Comparison of ENCODE assay signal across 24 cellular contexts in genomic region chr20:63028461-63028921, GRCh38. TPM values are rescaled to one million over a fixed set of nuclear protein-coding genes. Genes with fewer than 3 reads are reported as not detected.
DNase-seq lines count a peak whose midpoint lies in the region; ATAC-seq, FAIRE-seq and TF ChIP-seq lines count a peak whose summit lies in the region.
"Had no signal": no experiment of that assay in that cellular context is flagged by ENCODE, and none has a peak within 500 bp of the region (broad histone marks: within the 10 kb centered on the region; RNA-seq: fewer than 3 reads in every experiment).

No MANE protein-coding gene starts in this region.

- no peak overlapping the region for H3K14ac ChIP-seq in H1 (ENCODE audit: insufficient read length)

- intact Hi-C loops in CD8-positive, alpha-beta T cell (cut with DNase I, micrococcal nuclease) = no loop called here
- intact Hi-C loops in body of pancreas (cut with DNase I) = no loop called here

- peaks cover 4% of the 10 kb centered on the region for H3K27me3 ChIP-seq in CD8-positive, alpha-beta T cell (ENCODE audit: insufficient read depth, low read length)
- peaks cover 0 to 17% (median 8%) of the 10 kb centered on the region in 4 experiments; a peak in 5 of 7 replicates for H3K27me3 ChIP-seq in H1 (replicated peaks in 1 of 4; ENCODE audit: control insufficient read depth in 3 of 4, extremely low read depth in 1 of 4, insufficient read depth in 3 of 4, low read length in 3 of 4)
- peaks cover 0 to 97% of the 10 kb centered on the region in 2 donors for H3K27me3 ChIP-seq in tibial nerve
- peaks cover 0 to 18% of the 10 kb centered on the region in 2 donors for H3K27me3 ChIP-seq in body of pancreas

- no peak overlapping the region for H3K27ac ChIP-seq in CD8-positive, alpha-beta T cell (ENCODE audit: low read depth, low read length)
- no peak overlapping the region for H3K27ac ChIP-seq in H1 (ENCODE audit: low read depth, low read length)
- no peak overlapping the region for H3K27ac ChIP-seq in tibial nerve
- no peak overlapping the region for H3K27ac ChIP-seq in body of pancreas
- H3K27ac ChIP-seq: cardiac muscle cell, esophagus muscularis mucosa, left lung, RWPE1, sigmoid colon had no signal

- no peak overlapping the region for H2BK20ac ChIP-seq in H1 (ENCODE audit: low read length)

- H3K23ac ChIP-seq in H1 (ENCODE audit: insufficient read length) = no peak overlapping the region

- H2BK5ac ChIP-seq in H1 (ENCODE audit: low read depth, low read length) = peak overlapping the region; percentile 20; the same call in 1 of the 2 replicates

- no peak overlapping the region for H4K5ac ChIP-seq in H1 (ENCODE audit: insufficient read length, low read depth, low read length)

- H3K4me3 Mint-ChIP-seq in CD8-positive, alpha-beta T cell = peak overlapping the region; percentile 67
- peak overlapping the region; percentile 28 for H3K4me3 Mint-ChIP-seq in nephron progenitor cell
- H3K4me3 Mint-ChIP-seq: activated CD8-positive, alpha-beta memory T cell treated with anti-CD3 and anti-CD28 coated beads, Interleukin-2, amount 10 ng/mL, durations not matched to agents 7 days and 5 days had no signal

- TF ChIP-seq RAD21 in H1 (IDR thresholded peaks at IDR 0.05 in 1 of 2, conservative IDR thresholded peaks at IDR 0.05 in 1 of 2; ENCODE audit: low read depth in 2 of 2, low read length in 2 of 2) = no peak

- H2AK5ac ChIP-seq in H1 (ENCODE audit: low read depth, low read length) = no peak overlapping the region

- no peaks in the 10 kb centered on the region; the same call in 1 of the 2 replicates for H3K23me2 ChIP-seq in H1 (ENCODE audit: low read depth, low read length)

- no peaks in the 10 kb centered on the region for H3K79me1 ChIP-seq in H1 (ENCODE audit: low read depth, low read length)

- no peak overlapping the region for H4K8ac ChIP-seq in H1 (ENCODE audit: extremely low read depth, insufficient read depth, low read length)

- no peak overlapping the region for H3K4me3 ChIP-seq in CD8-positive, alpha-beta T cell (ENCODE audit: low read depth, low read length)
- H3K4me3 ChIP-seq in H1 (ENCODE audit: extremely low read depth in 1 of 4, insufficient read depth in 2 of 4, low read depth in 3 of 4, low read length in 4 of 4) (peak overlapping the region; percentile 23 to 57 (median 34); a peak in 7 of 8 replicates), tibial nerve (no peak overlapping the region), body of pancreas (no peak overlapping the region)
- H3K4me3 ChIP-seq: cardiac muscle cell, esophagus muscularis mucosa, left lung, sigmoid colon had no signal

- H3K79me2 ChIP-seq in H1 (ENCODE audit: control insufficient read depth in 1 of 2, insufficient read depth in 2 of 2, low read length in 2 of 2) = no peaks in the 10 kb centered on the region

- H3K4ac ChIP-seq in H1 (replicated peaks; ENCODE audit: insufficient read length, low read depth, low read length) = peak overlapping the region; percentile 65

- CTCF ChIA-PET in CD8-positive, alpha-beta T cell (lab: Charles Lee) = interaction anchor here (0.7 to 1.0 kb wide), 3 partner anchors 16 to 129 kb away, joined by 3 read pairs; no protein-coding TSS in a partner anchor
- CTCF ChIA-PET in H1 (lab: Charles Lee; ENCODE audit: partially characterized antibody) = interaction anchor here (0.6 to 1.3 kb wide), 4 partner anchors 20 to 121 kb away, joined by 3 to 5 read pairs (median 4); no protein-coding TSS in a partner anchor

- H2AFZ ChIP-seq in H1 (ENCODE audit: low read length) = no peak overlapping the region

- no peaks in the 10 kb centered on the region for H3K9me3 ChIP-seq in CD8-positive, alpha-beta T cell (ENCODE audit: low read length)
- no peaks in the 10 kb centered on the region for H3K9me3 ChIP-seq in H1 (ENCODE audit: insufficient read depth in 2 of 2, low read depth in 1 of 2, low read length in 1 of 2)
- H3K9me3 ChIP-seq in tibial nerve = no peaks in the 10 kb centered on the region
- no peaks in the 10 kb centered on the region for H3K9me3 ChIP-seq in body of pancreas
- H3K9me3 ChIP-seq: esophagus muscularis mucosa, left lung, sigmoid colon had no signal

- H2BK12ac ChIP-seq in H1 (ENCODE audit: low read depth, low read length) = no peak overlapping the region; the same call in 1 of the 2 replicates

- no peak overlapping the region for H3K9ac ChIP-seq in H1 (replicated peaks in 1 of 4; ENCODE audit: extremely low read depth in 1 of 4, low read depth in 3 of 4, low read length in 3 of 4)

- peak overlapping the region; percentile 55 for H4K91ac ChIP-seq in H1 (replicated peaks; ENCODE audit: insufficient read length, low read length)

- H3K36me3 ChIP-seq in CD8-positive, alpha-beta T cell (ENCODE audit: insufficient read depth, low read length) = no peaks in the 10 kb centered on the region
- H3K36me3 ChIP-seq in H1 (ENCODE audit: control insufficient read depth in 2 of 4, insufficient read depth in 4 of 4, low read length in 3 of 4) (no peaks in the 10 kb centered on the region), tibial nerve (no peaks in the 10 kb centered on the region), body of pancreas (replicated peaks in 1 of 2; ENCODE audit: insufficient read depth in 1 of 2, low read depth in 2 of 2) (no peaks in the 10 kb centered on the region)
- H3K36me3 ChIP-seq: cardiac muscle cell, esophagus muscularis mucosa, left lung, sigmoid colon had no signal

- H4K20me1 ChIP-seq in H1 (replicated peaks in 1 of 2; ENCODE audit: control insufficient read depth in 1 of 2, insufficient read depth in 2 of 2, low read length in 2 of 2) = no peaks in the 10 kb centered on the region

- TF ChIP-seq POLR2A in H1 (IDR thresholded peaks at IDR 0.05; ENCODE audit: control extremely low read depth in 1 of 2, low read depth in 2 of 2, low read length in 2 of 2) (no peak), tibial nerve (IDR thresholded peaks at IDR 0.05) (no peak), body of pancreas (IDR thresholded peaks at IDR 0.05) (no peak)

- H2BK15ac ChIP-seq in H1 (ENCODE audit: low read length) = no peak overlapping the region

- H3K9me3 Mint-ChIP-seq in CD8-positive, alpha-beta T cell = no peaks in the 10 kb centered on the region
- H3K9me3 Mint-ChIP-seq in nephron progenitor cell = no peaks in the 10 kb centered on the region
- H3K9me3 Mint-ChIP-seq: activated T-helper 2 cell treated with anti-CD3 and anti-CD28 coated beads, Interferon-gamma antibody, Interleukin-2, Interleukin-4, amounts not matched to agents 10 μg/mL and 5 μg/mL and 100 μg/mL, durations not matched to agents 14 hours and 24 hours and 36 hours had no signal

- H3K4me2 ChIP-seq in H1 (ENCODE audit: insufficient read depth in 1 of 2, low read depth in 2 of 2, low read length in 2 of 2) = peak overlapping the region; percentile 66 to 83

- TF ChIP-seq EP300 in H1 (IDR thresholded peaks at IDR 0.05; ENCODE audit: borderline replicate concordance in 1 of 2, low read depth in 2 of 2, low read length in 2 of 2) (no peak), tibial nerve (IDR thresholded peaks at IDR 0.05) (no peak)

- H3K4me1 ChIP-seq in CD8-positive, alpha-beta T cell (ENCODE audit: insufficient read depth, low read length) = peaks cover 29% of the 10 kb centered on the region
- H3K4me1 ChIP-seq in H1 (replicated peaks in 1 of 4; ENCODE audit: control insufficient read depth in 3 of 4, insufficient read depth in 4 of 4, low read length in 3 of 4) = peaks cover 7 to 36% (median 23%) of the 10 kb centered on the region in 4 experiments
- peaks cover 0 to 9% (median 0%) of the 10 kb centered on the region in 4 donors for H3K4me1 ChIP-seq in tibial nerve
- H3K4me1 ChIP-seq in body of pancreas = peaks cover 7% of the 10 kb centered on the region
- H3K4me1 ChIP-seq: left lung had no signal

- DNase-seq in CD8-positive, alpha-beta T cell = peak in 1 of 7 experiments; percentile 17
- no peak for DNase-seq in GM18507 (ENCODE audit: extremely low spot score, insufficient read length, low read depth)
- peak in 1 of 2 experiments; percentile 56 for DNase-seq in H1 (ENCODE audit: low read depth in 1 of 2, low spot score in 2 of 2)
- DNase-seq in nephron progenitor cell = no peak
- DNase-seq in tibial nerve (ENCODE audit: low spot score in 2 of 2) = no peak
- no peak for DNase-seq in body of pancreas
- no peak for DNase-seq in NCI-H2107 (lab: John Stamatoyannopoulos, UW)
- DNase-seq: activated CD4-positive, alpha-beta T cell treated with anti-CD3 and anti-CD28 coated beads for 1 hour; activated CD8-positive, alpha-beta memory T cell treated with anti-CD3 and anti-CD28 coated beads, Interleukin-2, amount 10 ng/mL, durations not matched to agents 7 days and 5 days; GDM1; NCI-H1930; NK-92 treated with Interleukin-12 subunit alpha and Interleukin-12 subunit beta, amount 100 ng/mL, for 24 hours; sigmoid colon; stimulated activated naive CD4-positive, alpha-beta T cell treated with Interleukin-2 at 50 U/mL for 16 hours had no signal

- TF ChIP-seq CTCF in CD8-positive, alpha-beta T cell (IDR thresholded peaks at IDR 0.05) = no peak
- no peak for TF ChIP-seq CTCF in H1 (IDR thresholded peaks at IDR 0.05; ENCODE audit: control extremely low read depth in 1 of 3, insufficient read depth in 1 of 3, low read depth in 1 of 3, low read length in 3 of 3)
- TF ChIP-seq CTCF in nephron progenitor cell (IDR thresholded peaks at IDR 0.05) = no peak
- no peak for TF ChIP-seq CTCF in tibial nerve (IDR thresholded peaks at IDR 0.05)
- no peak for TF ChIP-seq CTCF in body of pancreas (IDR thresholded peaks at IDR 0.05)

- H3K56ac ChIP-seq in H1 (replicated peaks; ENCODE audit: insufficient read length, low read depth, low read length) = no peak overlapping the region

- 45% methylated on average over 22 of the region's 22 CpGs; no CpG with 5 or more reads in 1 of the 2 experiments for WGBS in H1 (ENCODE audit: extremely low coverage in 1 of 2, insufficient coverage in 1 of 2, insufficient read length in 1 of 2, insufficient replicate concordance in 2 of 2, low coverage in 1 of 2, low lambda C conversion rate in 2 of 2, missing lambda C conversion rate in 1 of 2), 2 experiments
- 11 to 12% methylated on average over 14 to 19 of the region's 22 CpGs for WGBS in tibial nerve, 2 donors
- WGBS in body of pancreas, 2 donors = 10 to 18% methylated on average over 9 to 21 of the region's 22 CpGs

- H2BK120ac ChIP-seq in H1 (replicated peaks; ENCODE audit: low read depth, low read length) = no peak overlapping the region

- peaks cover 10% of the 10 kb centered on the region for H3K27me3 Mint-ChIP-seq in CD8-positive, alpha-beta T cell (ENCODE audit: low read depth)
- peaks cover 90% of the 10 kb centered on the region for H3K27me3 Mint-ChIP-seq in nephron progenitor cell (ENCODE audit: low read depth, poor library complexity)

- peak overlapping the region; percentile 75 for H3K18ac ChIP-seq in H1 (ENCODE audit: extremely low read depth, low read length)

- peak overlapping the region; percentile 79 for H3K27ac Mint-ChIP-seq in CD8-positive, alpha-beta T cell
- H3K27ac Mint-ChIP-seq in nephron progenitor cell = no peak overlapping the region
- H3K27ac Mint-ChIP-seq: activated CD8-positive, alpha-beta memory T cell treated with anti-CD3 and anti-CD28 coated beads, Interleukin-2, amount 10 ng/mL, durations not matched to agents 7 days and 5 days; activated T-helper 2 cell treated with anti-CD3 and anti-CD28 coated beads, Interferon-gamma antibody, Interleukin-2, Interleukin-4, amounts not matched to agents 10 μg/mL and 5 μg/mL and 100 μg/mL, durations not matched to agents 14 hours and 24 hours and 36 hours had no signal

- H3K4me1 Mint-ChIP-seq in CD8-positive, alpha-beta T cell (ENCODE audit: low read depth) = peaks cover 33% of the 10 kb centered on the region
- peaks cover 71% of the 10 kb centered on the region for H3K4me1 Mint-ChIP-seq in nephron progenitor cell

- FAIRE-seq in GM18507 (lab: Jason Lieb, UNC) (peak; percentile 69), H1 (lab: Jason Lieb, UNC) (no peak)
- FAIRE-seq: GM12892 had no signal

- ATAC-seq in CD8-positive, alpha-beta T cell = peak; percentile 12
- ATAC-seq in body of pancreas = no peak
- no peak for ATAC-seq in HG03460 (IDR thresholded peaks at IDR 0.05; ENCODE audit: unreplicated experiment)
- ATAC-seq: activated CD8-positive, alpha-beta memory T cell treated with anti-CD3 and anti-CD28 coated beads, Interleukin-2, amount 10 ng/mL, durations not matched to agents 7 days and 5 days; left lung had no signal

- POLR2A ChIA-PET in CD8-positive, alpha-beta T cell (lab: Charles Lee) = no interaction called here
- POLR2A ChIA-PET in H1 (lab: Charles Lee; ENCODE audit: partially characterized antibody) = interaction anchor here (1.0 to 1.2 kb wide), 2 partner anchors 9 to 56 kb away, joined by 3 to 4 read pairs; no protein-coding TSS in a partner anchor

- no peaks in the 10 kb centered on the region for H3K36me3 Mint-ChIP-seq in CD8-positive, alpha-beta T cell
- no peaks in the 10 kb centered on the region for H3K36me3 Mint-ChIP-seq in nephron progenitor cell (ENCODE audit: low read depth)
- H3K36me3 Mint-ChIP-seq: activated CD8-positive, alpha-beta memory T cell treated with anti-CD3 and anti-CD28 coated beads, Interleukin-2, amount 10 ng/mL, durations not matched to agents 7 days and 5 days had no signal

RNA-seq across cellular contexts. Expression of gene BHLHE23, which starts 21.7 kb away (rescaled TPM):
- total RNA-seq in CD8-positive, alpha-beta T cell = under 1 TPM in 1 of 2 experiments, not detected in 1; 0.44 TPM
- total RNA-seq in H1 (2021; fragmentation: NEBNext Ultra II Directional; extraction: Animal tissue kit (Norgen Biotek cat#: 25700)) = 0.38 and 0.47 TPM in 2 replicates
- polyA plus RNA-seq in H1 (2011; rRNA removed) = 0.36 TPM in 1 of 2 replicates, not detected in the other
- 0.14 TPM for polyA plus RNA-seq in H1 (2011; cell fraction: cytosol; rRNA removed)
- 0.13 TPM for polyA plus RNA-seq in H1 (2011; cell fraction: nucleus; rRNA removed)
- polyA plus RNA-seq in H1 (2012, experiment 1 of 2) = not detected in 4 replicates
- polyA plus RNA-seq in H1 (2012, experiment 2 of 2) = not detected
- 0.04 TPM for polyA plus RNA-seq in H1 (2013, experiment 1 of 2)
- polyA plus RNA-seq in H1 (2013, experiment 2 of 2) = 0.09 TPM
- not detected in 2 replicates for polyA minus RNA-seq in H1 (2011; rRNA and poly(A)+ RNA removed)
- polyA minus RNA-seq in H1 (2011; cell fraction: cytosol; rRNA and poly(A)+ RNA removed) = 1.0 TPM
- 0.80 TPM for polyA minus RNA-seq in H1 (2011; cell fraction: nucleus; rRNA and poly(A)+ RNA removed)
- total RNA-seq in tibial nerve (not detected), body of pancreas (not detected)
- total RNA-seq: activated CD8-positive, alpha-beta memory T cell treated with anti-CD3 and anti-CD28 coated beads, Interleukin-2, amount 10 ng/mL, durations not matched to agents 7 days and 5 days; activated T-helper 2 cell treated with anti-CD3 and anti-CD28 coated beads, Interferon-gamma antibody, Interleukin-2, Interleukin-4, amounts not matched to agents 10 μg/mL and 5 μg/mL and 100 μg/mL, durations not matched to agents 14 hours and 24 hours and 36 hours; Calu3; cardiac muscle cell; esophagus muscularis mucosa; left lung; NCI-H460; osteocyte; sigmoid colon had no signal
- polyA plus RNA-seq: cardiac muscle cell, sigmoid colon had no signal

Comparison
In these comparisons a context has a peak if more than half of its experiments do, and no peak if none do; other contexts are left out.
1. H3K4me3 ChIP-seq: peak in H1 (4 of 4); none in CD8-positive, alpha-beta T cell (single experiment), tibial nerve (0 of 4) and body of pancreas (0 of 2).